Comparison of ENCODE assay signal across 2 cellular contexts in the genomic region with DNA sequence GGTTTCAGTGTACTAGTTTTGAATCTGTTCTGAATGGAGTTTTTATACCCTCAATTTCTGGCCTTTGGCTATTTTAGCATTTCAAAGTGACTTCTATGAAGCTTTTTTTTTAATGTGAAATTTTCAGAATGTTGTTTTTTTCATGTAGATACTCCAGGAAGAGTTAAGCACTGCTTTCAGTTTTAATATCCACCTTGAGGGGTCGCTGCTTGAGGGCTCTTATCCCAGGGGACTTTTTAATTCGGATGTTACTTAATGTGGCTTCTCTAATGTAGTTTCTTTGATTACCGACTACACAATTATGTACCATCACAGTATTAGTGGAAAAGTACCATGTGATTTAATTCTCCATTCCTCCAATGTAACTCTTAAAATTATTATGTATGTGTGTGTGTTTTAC.
TF ChIP-seq lines count a peak whose summit lies in the region.

No MANE protein-coding gene starts in this region.

TF ChIP-seq in liver, 16 proteins besides CTCF, POLR2A, EP300 and RAD21:
- TF ChIP-seq FOXA2 (IDR thresholded peaks at IDR 0.05), result no peak
- TF ChIP-seq, protein P1, sequence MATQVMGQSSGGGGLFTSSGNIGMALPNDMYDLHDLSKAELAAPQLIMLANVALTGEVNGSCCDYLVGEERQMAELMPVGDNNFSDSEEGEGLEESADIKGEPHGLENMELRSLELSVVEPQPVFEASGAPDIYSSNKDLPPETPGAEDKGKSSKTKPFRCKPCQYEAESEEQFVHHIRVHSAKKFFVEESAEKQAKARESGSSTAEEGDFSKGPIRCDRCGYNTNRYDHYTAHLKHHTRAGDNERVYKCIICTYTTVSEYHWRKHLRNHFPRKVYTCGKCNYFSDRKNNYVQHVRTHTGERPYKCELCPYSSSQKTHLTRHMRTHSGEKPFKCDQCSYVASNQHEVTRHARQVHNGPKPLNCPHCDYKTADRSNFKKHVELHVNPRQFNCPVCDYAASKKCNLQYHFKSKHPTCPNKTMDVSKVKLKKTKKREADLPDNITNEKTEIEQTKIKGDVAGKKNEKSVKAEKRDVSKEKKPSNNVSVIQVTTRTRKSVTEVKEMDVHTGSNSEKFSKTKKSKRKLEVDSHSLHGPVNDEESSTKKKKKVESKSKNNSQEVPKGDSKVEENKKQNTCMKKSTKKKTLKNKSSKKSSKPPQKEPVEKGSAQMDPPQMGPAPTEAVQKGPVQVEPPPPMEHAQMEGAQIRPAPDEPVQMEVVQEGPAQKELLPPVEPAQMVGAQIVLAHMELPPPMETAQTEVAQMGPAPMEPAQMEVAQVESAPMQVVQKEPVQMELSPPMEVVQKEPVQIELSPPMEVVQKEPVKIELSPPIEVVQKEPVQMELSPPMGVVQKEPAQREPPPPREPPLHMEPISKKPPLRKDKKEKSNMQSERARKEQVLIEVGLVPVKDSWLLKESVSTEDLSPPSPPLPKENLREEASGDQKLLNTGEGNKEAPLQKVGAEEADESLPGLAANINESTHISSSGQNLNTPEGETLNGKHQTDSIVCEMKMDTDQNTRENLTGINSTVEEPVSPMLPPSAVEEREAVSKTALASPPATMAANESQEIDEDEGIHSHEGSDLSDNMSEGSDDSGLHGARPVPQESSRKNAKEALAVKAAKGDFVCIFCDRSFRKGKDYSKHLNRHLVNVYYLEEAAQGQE (IDR thresholded peaks at IDR 0.05), result no peak
- TF ChIP-seq, protein P2, sequence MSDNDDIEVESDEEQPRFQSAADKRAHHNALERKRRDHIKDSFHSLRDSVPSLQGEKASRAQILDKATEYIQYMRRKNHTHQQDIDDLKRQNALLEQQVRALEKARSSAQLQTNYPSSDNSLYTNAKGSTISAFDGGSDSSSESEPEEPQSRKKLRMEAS (IDR thresholded peaks at IDR 0.05), result no peak
- no peak for TF ChIP-seq NR2F2 (IDR thresholded peaks at IDR 0.05)
- TF ChIP-seq HNF4A (conservative IDR thresholded peaks at IDR 0.05), result no peak
- no peak for TF ChIP-seq FOXA1 (IDR thresholded peaks at IDR 0.05)
- TF ChIP-seq TAF1 (conservative IDR thresholded peaks at IDR 0.05), result no peak
- TF ChIP-seq, protein P3, sequence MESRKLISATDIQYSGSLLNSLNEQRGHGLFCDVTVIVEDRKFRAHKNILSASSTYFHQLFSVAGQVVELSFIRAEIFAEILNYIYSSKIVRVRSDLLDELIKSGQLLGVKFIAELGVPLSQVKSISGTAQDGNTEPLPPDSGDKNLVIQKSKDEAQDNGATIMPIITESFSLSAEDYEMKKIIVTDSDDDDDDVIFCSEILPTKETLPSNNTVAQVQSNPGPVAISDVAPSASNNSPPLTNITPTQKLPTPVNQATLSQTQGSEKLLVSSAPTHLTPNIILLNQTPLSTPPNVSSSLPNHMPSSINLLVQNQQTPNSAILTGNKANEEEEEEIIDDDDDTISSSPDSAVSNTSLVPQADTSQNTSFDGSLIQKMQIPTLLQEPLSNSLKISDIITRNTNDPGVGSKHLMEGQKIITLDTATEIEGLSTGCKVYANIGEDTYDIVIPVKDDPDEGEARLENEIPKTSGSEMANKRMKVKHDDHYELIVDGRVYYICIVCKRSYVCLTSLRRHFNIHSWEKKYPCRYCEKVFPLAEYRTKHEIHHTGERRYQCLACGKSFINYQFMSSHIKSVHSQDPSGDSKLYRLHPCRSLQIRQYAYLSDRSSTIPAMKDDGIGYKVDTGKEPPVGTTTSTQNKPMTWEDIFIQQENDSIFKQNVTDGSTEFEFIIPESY (IDR thresholded peaks at IDR 0.05), result no peak
- no peak for TF ChIP-seq SP1 (IDR thresholded peaks at IDR 0.05)
- TF ChIP-seq RXRA (IDR thresholded peaks at IDR 0.05), result no peak
- TF ChIP-seq YY1 (IDR thresholded peaks at IDR 0.05), result no peak
- no peak for TF ChIP-seq JUND (IDR thresholded peaks at IDR 0.05)
- TF ChIP-seq, protein P4, sequence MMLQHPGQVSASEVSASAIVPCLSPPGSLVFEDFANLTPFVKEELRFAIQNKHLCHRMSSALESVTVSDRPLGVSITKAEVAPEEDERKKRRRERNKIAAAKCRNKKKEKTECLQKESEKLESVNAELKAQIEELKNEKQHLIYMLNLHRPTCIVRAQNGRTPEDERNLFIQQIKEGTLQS (IDR thresholded peaks at IDR 0.05), result no peak

TF ChIP-seq in HepG2, 621 proteins besides CTCF, POLR2A, EP300 and RAD21:
- TF ChIP-seq POLR2AphosphoS2 (IDR thresholded peaks at IDR 0.05; ENCODE audit: low read depth, low read length), result no peak
- no peak for TF ChIP-seq HDAC1 (CRISPR knock-in tag; IDR thresholded peaks at IDR 0.05)
- TF ChIP-seq ARID2 (CRISPR knock-in tag; IDR thresholded peaks at IDR 0.05; ENCODE audit: borderline replicate concordance), result no peak
- TF ChIP-seq, protein P5, sequence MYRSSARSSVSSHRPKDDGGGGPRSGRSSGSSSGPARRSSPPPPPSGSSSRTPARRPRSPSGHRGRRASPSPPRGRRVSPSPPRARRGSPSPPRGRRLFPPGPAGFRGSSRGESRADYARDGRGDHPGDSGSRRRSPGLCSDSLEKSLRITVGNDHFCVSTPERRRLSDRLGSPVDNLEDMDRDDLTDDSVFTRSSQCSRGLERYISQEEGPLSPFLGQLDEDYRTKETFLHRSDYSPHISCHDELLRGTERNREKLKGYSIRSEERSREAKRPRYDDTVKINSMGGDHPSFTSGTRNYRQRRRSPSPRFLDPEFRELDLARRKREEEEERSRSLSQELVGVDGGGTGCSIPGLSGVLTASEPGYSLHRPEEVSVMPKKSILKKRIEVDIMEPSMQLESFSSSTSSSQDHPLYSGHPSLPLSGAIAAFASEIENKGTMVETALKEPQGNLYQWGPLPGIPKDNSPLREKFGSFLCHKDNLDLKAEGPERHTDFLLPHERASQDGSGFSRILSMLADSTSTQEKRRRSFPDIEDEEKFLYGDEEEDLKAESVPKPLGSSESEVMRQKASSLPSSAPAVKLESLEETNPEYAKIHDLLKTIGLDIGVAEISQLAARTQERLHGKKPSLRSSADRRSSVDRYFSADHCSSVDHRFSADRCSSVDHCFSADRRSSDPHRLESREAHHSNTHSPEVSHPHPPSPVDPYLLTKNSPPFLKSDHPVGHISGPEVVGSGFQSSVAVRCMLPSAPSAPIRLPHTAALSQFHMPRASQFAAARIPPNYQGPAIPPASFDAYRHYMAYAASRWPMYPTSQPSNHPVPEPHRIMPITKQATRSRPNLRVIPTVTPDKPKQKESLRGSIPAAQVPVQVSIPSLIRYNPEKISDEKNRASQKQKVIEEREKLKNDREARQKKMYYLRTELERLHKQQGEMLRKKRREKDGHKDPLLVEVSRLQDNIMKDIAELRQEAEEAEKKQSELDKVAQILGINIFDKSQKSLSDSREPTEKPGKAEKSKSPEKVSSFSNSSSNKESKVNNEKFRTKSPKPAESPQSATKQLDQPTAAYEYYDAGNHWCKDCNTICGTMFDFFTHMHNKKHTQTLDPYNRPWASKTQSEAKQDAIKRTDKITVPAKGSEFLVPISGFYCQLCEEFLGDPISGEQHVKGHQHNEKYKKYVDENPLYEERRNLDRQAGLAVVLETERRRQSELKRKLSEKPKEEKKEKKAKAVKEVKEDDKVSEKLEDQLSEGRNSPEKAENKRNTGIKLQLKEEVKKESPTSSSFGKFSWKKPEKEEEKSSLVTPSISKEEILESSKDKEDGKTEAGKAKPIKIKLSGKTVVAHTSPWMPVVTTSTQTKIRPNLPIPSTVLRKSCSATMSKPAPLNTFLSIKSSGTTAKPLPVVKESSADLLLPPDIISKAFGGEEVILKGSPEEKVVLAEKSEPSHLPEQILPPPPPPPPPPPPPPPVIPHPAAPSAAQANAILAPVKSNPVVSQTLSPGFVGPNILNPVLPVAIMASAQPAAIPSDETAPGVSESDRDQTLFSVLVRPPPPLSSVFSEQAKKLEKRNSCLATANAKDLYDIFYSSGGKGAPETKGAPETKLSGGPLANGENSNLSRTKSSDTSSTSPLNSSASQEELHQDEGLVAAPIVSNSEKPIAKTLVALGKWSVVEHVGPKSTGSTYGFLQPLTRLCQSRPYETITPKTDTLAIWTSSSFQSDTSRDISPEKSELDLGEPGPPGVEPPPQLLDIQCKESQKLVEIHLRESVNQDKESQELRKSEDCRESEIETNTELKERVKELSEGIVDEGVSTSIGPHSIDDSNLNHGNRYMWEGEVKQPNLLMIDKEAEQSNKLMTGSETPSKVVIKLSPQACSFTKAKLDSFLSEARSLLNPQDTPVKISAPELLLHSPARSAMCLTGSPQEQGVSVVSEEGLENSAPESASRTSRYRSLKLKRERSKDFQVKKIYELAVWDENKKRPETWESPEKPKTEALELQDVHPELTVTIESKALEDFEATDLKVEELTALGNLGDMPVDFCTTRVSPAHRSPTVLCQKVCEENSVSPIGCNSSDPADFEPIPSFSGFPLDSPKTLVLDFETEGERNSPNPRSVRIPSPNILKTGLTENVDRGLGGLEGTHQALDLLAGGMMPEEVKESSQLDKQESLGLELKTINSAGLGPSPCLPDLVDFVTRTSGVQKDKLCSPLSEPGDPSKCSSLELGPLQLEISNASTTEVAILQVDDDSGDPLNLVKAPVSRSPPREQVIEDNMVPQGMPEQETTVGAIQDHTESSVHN (CRISPR knock-in tag; IDR thresholded peaks at IDR 0.05), result no peak
- no peak for TF ChIP-seq JUN (CRISPR knock-in tag; IDR thresholded peaks at IDR 0.05)
- no peak for TF ChIP-seq ZNF282 (IDR thresholded peaks at IDR 0.05; ENCODE audit: partially characterized antibody)
- TF ChIP-seq, protein P6, sequence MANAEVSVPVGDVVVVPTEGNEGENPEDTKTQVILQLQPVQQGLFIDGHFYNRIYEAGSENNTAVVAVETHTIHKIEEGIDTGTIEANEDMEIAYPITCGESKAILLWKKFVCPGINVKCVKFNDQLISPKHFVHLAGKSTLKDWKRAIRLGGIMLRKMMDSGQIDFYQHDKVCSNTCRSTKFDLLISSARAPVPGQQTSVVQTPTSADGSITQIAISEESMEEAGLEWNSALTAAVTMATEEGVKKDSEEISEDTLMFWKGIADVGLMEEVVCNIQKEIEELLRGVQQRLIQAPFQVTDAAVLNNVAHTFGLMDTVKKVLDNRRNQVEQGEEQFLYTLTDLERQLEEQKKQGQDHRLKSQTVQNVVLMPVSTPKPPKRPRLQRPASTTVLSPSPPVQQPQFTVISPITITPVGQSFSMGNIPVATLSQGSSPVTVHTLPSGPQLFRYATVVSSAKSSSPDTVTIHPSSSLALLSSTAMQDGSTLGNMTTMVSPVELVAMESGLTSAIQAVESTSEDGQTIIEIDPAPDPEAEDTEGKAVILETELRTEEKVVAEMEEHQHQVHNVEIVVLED (CRISPR knock-in tag; IDR thresholded peaks at IDR 0.05; ENCODE audit: borderline replicate concordance), result no peak
- no peak for TF ChIP-seq ZNF780A (CRISPR knock-in tag; IDR thresholded peaks at IDR 0.05)
- TF ChIP-seq, protein P7, sequence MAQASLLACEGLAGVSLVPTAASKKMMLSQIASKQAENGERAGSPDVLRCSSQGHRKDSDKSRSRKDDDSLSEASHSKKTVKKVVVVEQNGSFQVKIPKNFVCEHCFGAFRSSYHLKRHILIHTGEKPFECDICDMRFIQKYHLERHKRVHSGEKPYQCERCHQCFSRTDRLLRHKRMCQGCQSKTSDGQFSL (CRISPR knock-in tag; IDR thresholded peaks at IDR 0.05), result no peak
- no peak for TF ChIP-seq NONO (IDR thresholded peaks at IDR 0.05)
- no peak for TF ChIP-seq NONO (CRISPR knock-in tag; conservative IDR thresholded peaks at IDR 0.05)
- TF ChIP-seq NR2F2 (IDR thresholded peaks at IDR 0.05; ENCODE audit: borderline replicate concordance, low read depth), result no peak
- TF ChIP-seq EED (CRISPR knock-in tag; IDR thresholded peaks at IDR 0.05), result no peak
- no peak for TF ChIP-seq ZNF543 (CRISPR knock-in tag; IDR thresholded peaks at IDR 0.05)
- TF ChIP-seq NR2F6 (IDR thresholded peaks at IDR 0.05), result no peak
- TF ChIP-seq NR2F6 (CRISPR knock-in tag; IDR thresholded peaks at IDR 0.05), result no peak
- TF ChIP-seq SETDB1 (CRISPR knock-in tag; IDR thresholded peaks at IDR 0.05; ENCODE audit: borderline replicate concordance), result no peak
- TF ChIP-seq, protein P8, sequence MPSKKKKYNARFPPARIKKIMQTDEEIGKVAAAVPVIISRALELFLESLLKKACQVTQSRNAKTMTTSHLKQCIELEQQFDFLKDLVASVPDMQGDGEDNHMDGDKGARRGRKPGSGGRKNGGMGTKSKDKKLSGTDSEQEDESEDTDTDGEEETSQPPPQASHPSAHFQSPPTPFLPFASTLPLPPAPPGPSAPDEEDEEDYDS (CRISPR knock-in tag; IDR thresholded peaks at IDR 0.05), result no peak
- TF ChIP-seq CEBPB (IDR thresholded peaks at IDR 0.05; ENCODE audit: borderline replicate concordance, low read depth, low read length), result no peak
